Comparison of ENCODE assay signal across 16 cellular contexts in genomic region chr13:35794734-35795389, GRCh38.
DNase-seq lines count a peak whose midpoint lies in the region; ATAC-seq and TF ChIP-seq lines count a peak whose summit lies in the region.
"Had no signal": no experiment of that assay in that cellular context is flagged by ENCODE, and none has a peak within 500 bp of the region (broad histone marks: within the 10 kb centered on the region; RNA-seq: fewer than 3 reads in every experiment).

No MANE protein-coding gene starts in this region.

- no peak overlapping the region for H3K4me2 ChIP-seq in IMR-90 (ENCODE audit: low read depth, low read length)
- H3K4me2 ChIP-seq: A549 had no signal

- no peak overlapping the region for H3K9ac ChIP-seq in IMR-90 (ENCODE audit: low read depth, low read length)

- H3K4me3 ChIP-seq in AG10803 (ENCODE audit: low read length) (no peak overlapping the region), IMR-90 (ENCODE audit: insufficient read depth, low read depth, low read length) (no peak overlapping the region), gastroesophageal sphincter (no peak overlapping the region), HAP-1 (no peak overlapping the region)
- H3K4me3 ChIP-seq: A549 had no signal

- no peak overlapping the region for H2BK120ac ChIP-seq in IMR-90 (ENCODE audit: low read depth, low read length)

- no peak for TF ChIP-seq EP300 in gastroesophageal sphincter (IDR thresholded peaks at IDR 0.05)

- H2BK5ac ChIP-seq in IMR-90 (ENCODE audit: low read depth, low read length, poor library complexity, severe bottlenecking): no peak overlapping the region

- no peaks in the 10 kb centered on the region for H3K9me3 ChIP-seq in IMR-90 (ENCODE audit: control insufficient read depth, insufficient read depth, low read length)
- no peaks in the 10 kb centered on the region for H3K9me3 ChIP-seq in gastroesophageal sphincter
- H3K9me3 ChIP-seq in HAP-1: no peaks in the 10 kb centered on the region
- H3K9me3 ChIP-seq: A549 had no signal

- H3K4ac ChIP-seq in IMR-90 (ENCODE audit: low read depth, low read length): no peak overlapping the region

- H3K14ac ChIP-seq in IMR-90 (replicated peaks; ENCODE audit: low read depth, low read length): no peak overlapping the region

- no peak overlapping the region for H3K56ac ChIP-seq in IMR-90 (ENCODE audit: extremely low read depth, insufficient read depth, low read length)

- TF ChIP-seq POLR2A in IMR-90 (IDR thresholded peaks at IDR 0.05; ENCODE audit: low read depth, low read length) (no peak), gastroesophageal sphincter (IDR thresholded peaks at IDR 0.05) (no peak)

- H3K9me1 ChIP-seq in IMR-90 (ENCODE audit: insufficient read depth, low read length): peaks cover 4% of the 10 kb centered on the region; the same call in 1 of the 2 replicates

- no peak overlapping the region for H3K18ac ChIP-seq in IMR-90 (ENCODE audit: low read depth, low read length)

- in situ Hi-C loops in IMR-90 (cut with MboI; ENCODE audit: low sequenced_read_pairs) (no loop called here), HAP-1 (cut with MboI; ENCODE audit: low sequenced_read_pairs) (no loop called here)

- no peak overlapping the region for H2AK5ac ChIP-seq in IMR-90 (ENCODE audit: low read depth, low read length)

- H3K23ac ChIP-seq in IMR-90 (ENCODE audit: low read depth, low read length): no peak overlapping the region

- no peaks in the 10 kb centered on the region for H3K27me3 ChIP-seq in IMR-90 (ENCODE audit: control insufficient read depth, insufficient read depth, low read length)
- no peaks in the 10 kb centered on the region for H3K27me3 ChIP-seq in gastroesophageal sphincter
- no peaks in the 10 kb centered on the region for H3K27me3 ChIP-seq in HAP-1 (ENCODE audit: low read depth)

- no peak for ATAC-seq in IMR-90 (ENCODE audit: low read depth)
- ATAC-seq in gastroesophageal sphincter: no peak
- peak; percentile 62 for ATAC-seq in sciatic nerve
- ATAC-seq: A549; CD8-positive, alpha-beta T cell had no signal

- peaks cover 2% of the 10 kb centered on the region for H3K4me1 ChIP-seq in IMR-90 (ENCODE audit: control insufficient read depth, insufficient read depth, low read length)
- H3K4me1 ChIP-seq in gastroesophageal sphincter: peaks cover 17 to 71% (median 26%) of the 10 kb centered on the region in 3 donors
- H3K4me1 ChIP-seq in HAP-1: no peaks in the 10 kb centered on the region; the same call in 1 of the 2 replicates

- H2AFZ ChIP-seq in IMR-90 (replicated peaks; ENCODE audit: low read length, poor library complexity): peak overlapping the region; percentile 24

- CTCF ChIA-PET in IMR-90 (lab: Yijun Ruan, JAX) (no interaction called here), RWPE1 (lab: Yijun Ruan, JAX) (interaction anchor here (0.7 kb wide), 1 partner anchor 23 kb away, joined by 3 read pairs; no protein-coding TSS in a partner anchor)

- POLR2A ChIA-PET in IMR-90 (lab: Charles Lee; ENCODE audit: unreplicated experiment) (no interaction called here), RWPE1 (lab: Yijun Ruan, JAX; ENCODE audit: low non-redundant PET) (no interaction called here)

- intact Hi-C loops in IMR-90 (cut with micrococcal nuclease): no loop called here
- intact Hi-C loops in sciatic nerve (cut with DNase I): no loop called here

- H3K79me1 ChIP-seq in IMR-90 (ENCODE audit: low read depth in 1 of 2, low read length in 2 of 2): no peaks in the 10 kb centered on the region

- H3K36me3 ChIP-seq in IMR-90 (ENCODE audit: control insufficient read depth, insufficient read depth, low read length): no peaks in the 10 kb centered on the region
- H3K36me3 ChIP-seq in gastroesophageal sphincter: no peaks in the 10 kb centered on the region
- no peaks in the 10 kb centered on the region for H3K36me3 ChIP-seq in HAP-1 (replicated peaks)

- H2AK9ac ChIP-seq in IMR-90 (replicated peaks; ENCODE audit: low read depth, low read length, poor library complexity): no peak overlapping the region

- H2BK20ac ChIP-seq in IMR-90 (ENCODE audit: low read depth, low read length): no peak overlapping the region

- no peaks in the 10 kb centered on the region for H4K20me1 ChIP-seq in IMR-90 (ENCODE audit: insufficient read depth, low read length)

- WGBS in IMR-90 (ENCODE audit: extremely low coverage in 2 of 2, insufficient read length in 1 of 2), 2 experiments: 40% methylated on average over 1 of the region's 3 CpGs; no CpG with 5 or more reads in 1 of the 2 experiments
- WGBS in gastroesophageal sphincter (ENCODE audit: low coverage in 1 of 2), 2 donors: 19 to 47% methylated on average over 2 to 3 of the region's 3 CpGs

- H3K27ac ChIP-seq in IMR-90 (ENCODE audit: insufficient read depth, low read length) (no peak overlapping the region), gastroesophageal sphincter (peak overlapping the region; percentile 62 to 71 (median 68)), RWPE1 (no peak overlapping the region)
- H3K27ac ChIP-seq: A549, HL-60 had no signal

- H4K91ac ChIP-seq in IMR-90 (ENCODE audit: insufficient read depth, low read depth, low read length): no peak overlapping the region

- no TSS peak for BruUV-seq in IMR-90 (replicated peaks; lab: Mats Ljungman, UMichigan)

- no peak overlapping the region for H2BK15ac ChIP-seq in IMR-90 (ENCODE audit: low read depth, low read length)

- DNase-seq in AG10803 (ENCODE audit: low read depth) (peak; percentile 52), IMR-90 (peak; percentile 16), sciatic nerve (ENCODE audit: low spot score) (no peak), RWPE1 (ENCODE audit: low spot score) (no peak), HAP-1 (ENCODE audit: low spot score in 2 of 2) (no peak)
- DNase-seq in effector CD8-positive, alpha-beta T cell (lab: John Stamatoyannopoulos, UW): no peak
- DNase-seq: CD8-positive, alpha-beta T cell; COR-L47; DMS153; DMS79 treated with DMSO at 0.1 percent for 48 hours; EL; HCEC 1CT; HFFc6 had no signal

- dilution Hi-C loops in IMR-90 (cut with HindIII; ENCODE audit: low sequenced_read_pairs, unreplicated experiment): no loop called here

- no peak overlapping the region for H4K8ac ChIP-seq in IMR-90 (ENCODE audit: low read depth in 2 of 2, low read length in 2 of 2)

- no peak for TF ChIP-seq RAD21 in IMR-90 (IDR thresholded peaks at IDR 0.05; ENCODE audit: low read length)

- TF ChIP-seq CTCF in AG10803 (conservative IDR thresholded peaks at IDR 0.05; ENCODE audit: low read length) (no peak), IMR-90 (conservative IDR thresholded peaks at IDR 0.05; ENCODE audit: low read depth, low read length) (no peak), gastroesophageal sphincter (IDR thresholded peaks at IDR 0.05) (no peak), RWPE1 (conservative IDR thresholded peaks at IDR 0.05; ENCODE audit: low read depth) (no peak)

- no peak overlapping the region for H4K5ac ChIP-seq in IMR-90 (ENCODE audit: low read depth, low read length)

TF ChIP-seq in IMR-90, 13 proteins besides CTCF, POLR2A, EP300 and RAD21:
- TF ChIP-seq USF2 (IDR thresholded peaks at IDR 0.05; ENCODE audit: low read depth, low read length) (no peak), SMC3 (IDR thresholded peaks at IDR 0.05; ENCODE audit: low read depth, low read length) (no peak), RCOR1 (IDR thresholded peaks at IDR 0.05; ENCODE audit: insufficient replicate concordance, low read length) (no peak), BHLHE40 (IDR thresholded peaks at IDR 0.05; ENCODE audit: low read depth, low read length) (no peak), CEBPB (IDR thresholded peaks at IDR 0.05; ENCODE audit: low read depth, low read length) (no peak), FOS (IDR thresholded peaks at IDR 0.05; ENCODE audit: low read depth, low read length) (no peak), MXI1 (IDR thresholded peaks at IDR 0.05; ENCODE audit: borderline replicate concordance, low read depth, low read length) (no peak), CHD1 (IDR thresholded peaks at IDR 0.05; ENCODE audit: low read depth, low read length) (no peak), MAZ (IDR thresholded peaks at IDR 0.05; ENCODE audit: borderline replicate concordance, low read depth, low read length) (no peak), NFE2L2 (IDR thresholded peaks at IDR 0.05; ENCODE audit: low read depth, low read length) (no peak), RFX5 (IDR thresholded peaks at IDR 0.05; ENCODE audit: low read depth, low read length) (no peak), ELK1 (IDR thresholded peaks at IDR 0.05; ENCODE audit: borderline replicate concordance, low read depth, low read length) (no peak), MAFK (IDR thresholded peaks at IDR 0.05; ENCODE audit: low read depth, low read length) (no peak)

Comparison
In these comparisons a context has a peak if more than half of its experiments do, and no peak if none do; other contexts are left out.
1. DNase-seq: peak in AG10803 (single experiment) and IMR-90 (single experiment); none in sciatic nerve (single experiment), RWPE1 (single experiment), effector CD8-positive, alpha-beta T cell (single experiment) and HAP-1 (0 of 2).
2. H3K27ac ChIP-seq: peak in gastroesophageal sphincter (4 of 4); none in IMR-90 (single experiment) and RWPE1 (single experiment).